In genomic region chr2:197867630-197868029, GRCh38 we compare ENCODE assay signal across 1 cellular context.
TF ChIP-seq lines count a peak whose summit lies in the region.

No MANE protein-coding gene starts in this region.

TF ChIP-seq in H1, 55 proteins besides CTCF, POLR2A, EP300 and RAD21:
- TF ChIP-seq RNF2 (IDR thresholded peaks at IDR 0.05; ENCODE audit: borderline replicate concordance, low read depth, low read length, missing control alignments, poor library complexity, severe bottlenecking) (no peak), EZH2 (IDR thresholded peaks at IDR 0.05; ENCODE audit: low read depth, low read length, severe bottlenecking) (no peak), FOSL1 (IDR thresholded peaks at IDR 0.05; ENCODE audit: insufficient read depth, low read depth, low read length) (no peak), BCL11A (IDR thresholded peaks at IDR 0.05; ENCODE audit: low read depth in 2 of 2, low read length in 2 of 2) (no peak), BACH1 (IDR thresholded peaks at IDR 0.05; ENCODE audit: low read length) (no peak), KDM4A (IDR thresholded peaks at IDR 0.05; ENCODE audit: low read depth, low read length, severe bottlenecking) (no peak), SRF (IDR thresholded peaks at IDR 0.05; ENCODE audit: low read depth, low read length) (no peak), CBX8 (IDR thresholded peaks at IDR 0.05; ENCODE audit: borderline replicate concordance, low read depth, low read length) (no peak), BRCA1 (IDR thresholded peaks at IDR 0.05; ENCODE audit: low read depth, low read length) (no peak)
TF ChIP-seq in H1: peak in this region for 0.
